8 cellular contexts compared by ENCODE assay signal in genomic region chr18:24659837-24660720, GRCh38.
DNase-seq lines count a peak whose midpoint lies in the region; ATAC-seq and TF ChIP-seq lines count a peak whose summit lies in the region.

No MANE protein-coding gene starts in this region.

- H3K27ac Mint-ChIP-seq in activated naive CD8-positive, alpha-beta T cell treated with anti-CD3 and anti-CD28 coated beads, Interleukin-2, amount 50 U/mL, for 24 hours, result peak overlapping the region; percentile 57
- H3K27ac Mint-ChIP-seq in natural killer cell, result peak overlapping the region in 1 of 2 donors; percentile 80

- H3K9me3 Mint-ChIP-seq in activated naive CD8-positive, alpha-beta T cell treated with anti-CD3 and anti-CD28 coated beads, Interleukin-2, amount 50 U/mL, for 24 hours, result no peaks in the 10 kb centered on the region
- no peaks in the 10 kb centered on the region for H3K9me3 Mint-ChIP-seq in natural killer cell

- H3K4me3 Mint-ChIP-seq in activated naive CD8-positive, alpha-beta T cell treated with anti-CD3 and anti-CD28 coated beads, Interleukin-2, amount 50 U/mL, for 24 hours, result peak overlapping the region; percentile 70
- H3K4me3 Mint-ChIP-seq in natural killer cell, result peak overlapping the region; percentile 70

- ATAC-seq in GM21390 (IDR thresholded peaks at IDR 0.05; ENCODE audit: unreplicated experiment), result peak; percentile 76
- peak; percentile 71 for ATAC-seq in activated naive CD8-positive, alpha-beta T cell treated with anti-CD3 and anti-CD28 coated beads, Interleukin-2, amount 50 U/mL, for 24 hours
- ATAC-seq in natural killer cell, result peak in 2 of 3 donors; percentile 52 to 61

- H3K27me3 Mint-ChIP-seq in activated naive CD8-positive, alpha-beta T cell treated with anti-CD3 and anti-CD28 coated beads, Interleukin-2, amount 50 U/mL, for 24 hours, result peaks cover 8% of the 10 kb centered on the region
- H3K27me3 Mint-ChIP-seq in natural killer cell (ENCODE audit: low read depth in 2 of 2), result peaks cover 11 to 21% of the 10 kb centered on the region in 2 donors

- no peaks in the 10 kb centered on the region for H3K36me3 Mint-ChIP-seq in activated naive CD8-positive, alpha-beta T cell treated with anti-CD3 and anti-CD28 coated beads, Interleukin-2, amount 50 U/mL, for 24 hours (ENCODE audit: low read depth)
- no peaks in the 10 kb centered on the region for H3K36me3 Mint-ChIP-seq in natural killer cell

- peaks cover 14% of the 10 kb centered on the region for H3K4me1 Mint-ChIP-seq in activated naive CD8-positive, alpha-beta T cell treated with anti-CD3 and anti-CD28 coated beads, Interleukin-2, amount 50 U/mL, for 24 hours
- peaks cover 7 to 17% of the 10 kb centered on the region in 2 donors for H3K4me1 Mint-ChIP-seq in natural killer cell

- intact Hi-C loops in natural killer cell (cut with micrococcal nuclease), result no loop called here

- no peak for TF ChIP-seq CTCF in natural killer cell (IDR thresholded peaks at IDR 0.05)

- DNase-seq in COR-L47 (lab: John Stamatoyannopoulos, UW) (peak; percentile 41), NAMALWA (ENCODE audit: low spot score) (peak; percentile 3), natural killer cell (no peak), NCI-H187 treated with DMSO at 0.1 percent for 48 hours (lab: John Stamatoyannopoulos, UW) (no peak), NCI-H128 (lab: John Stamatoyannopoulos, UW; ENCODE audit: unreplicated experiment) (no peak), NCI-H1092 treated with DMSO at 0.1 percent for 48 hours (lab: John Stamatoyannopoulos, UW) (no peak)
- peak; percentile 17 for DNase-seq in activated naive CD8-positive, alpha-beta T cell treated with anti-CD3 and anti-CD28 coated beads, Interleukin-2, amount 50 U/mL, for 24 hours

Comparison
In these comparisons a context has a peak if more than half of its experiments do, and no peak if none do; other contexts are left out.
1. DNase-seq: peak in COR-L47 (single experiment), NAMALWA (single experiment) and activated naive CD8-positive, alpha-beta T cell treated with anti-CD3 and anti-CD28 coated beads, Interleukin-2, amount 50 U/mL, for 24 hours (single experiment); none in natural killer cell (single experiment), NCI-H187 treated with DMSO at 0.1 percent for 48 hours (single experiment), NCI-H128 (single experiment) and NCI-H1092 treated with DMSO at 0.1 percent for 48 hours (single experiment).
2. Peak in every context shown above with its lines, with median percentiles within 50 percentile points of each other: ATAC-seq.